15 cellular contexts compared by ENCODE assay signal in genomic region chr7:148570419-148571372, GRCh38. TPM values are rescaled to one million over a fixed set of nuclear protein-coding genes. Genes with fewer than 3 reads are reported as not detected.
"Had no signal": no experiment of that assay in that cellular context is flagged by ENCODE, and none has a peak within 500 bp of the region (broad histone marks: within the 10 kb centered on the region; RNA-seq: fewer than 3 reads in every experiment).

No MANE protein-coding gene starts in this region.

RNA-seq across cellular contexts. Expression of gene C7orf33, which starts 19.9 kb away (rescaled TPM):
- total RNA-seq: esophagus muscularis mucosa; fibroblast of villous mesenchyme; gastrocnemius medialis; heart right ventricle; left lobe of liver; lower leg skin; mucosa of descending colon; naive thymus-derived CD8-positive, alpha-beta T cell; osteoblast; psoas muscle; right lobe of liver; subcutaneous adipose tissue; tibial nerve; ureter had no signal
- polyA plus RNA-seq: heart right ventricle; naive thymus-derived CD8-positive, alpha-beta T cell; neural cell; psoas muscle had no signal
